In the genomic region with DNA sequence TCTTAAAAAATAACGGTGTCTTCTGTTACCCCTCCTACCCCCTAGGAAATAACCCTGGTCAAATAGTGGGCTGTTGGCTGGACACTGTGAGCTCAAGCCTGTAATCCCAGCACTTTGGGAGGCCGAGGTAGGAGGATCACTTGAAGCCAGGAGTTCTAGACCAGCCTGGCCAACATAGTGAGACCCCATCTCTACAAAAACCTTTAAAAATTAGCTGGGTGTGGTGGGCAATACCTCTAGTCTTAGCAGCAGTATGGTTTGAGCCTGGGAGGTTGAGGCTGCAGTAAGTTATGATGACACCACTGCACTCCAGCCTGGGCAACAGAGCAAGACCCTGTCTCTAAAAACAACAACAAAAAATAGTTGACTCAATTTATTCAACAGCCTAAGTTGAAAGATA, we compare ENCODE assay signal across 23 cellular contexts.
DNase-seq lines count a peak whose midpoint lies in the region; ATAC-seq and TF ChIP-seq lines count a peak whose summit lies in the region.
"Had no signal": no experiment of that assay in that cellular context is flagged by ENCODE, and none has a peak within 500 bp of the region (broad histone marks: within the 10 kb centered on the region; RNA-seq: fewer than 3 reads in every experiment).

No MANE protein-coding gene starts in this region.

- H2BK20ac ChIP-seq in H9 (ENCODE audit: low read depth, low read length, poor library complexity, severe bottlenecking): no peak overlapping the region

- no peak overlapping the region for H2BK5ac ChIP-seq in H9 (ENCODE audit: insufficient read length, low read length)

- WGBS in H9 (ENCODE audit: extremely low coverage, insufficient read length, low lambda C conversion rate): no CpG with 5 or more reads among the region's 2 CpGs

- no peak overlapping the region for H3K9ac ChIP-seq in H9 (ENCODE audit: extremely low read depth, insufficient read length, low read length)
- H3K9ac ChIP-seq: BLaER1 had no signal

- peaks cover 4 to 63% (median 53%) of the 10 kb centered on the region in 3 experiments; a peak in 6 of 7 replicates for H3K36me3 Mint-ChIP-seq in H9 (ENCODE audit: insufficient read depth in 1 of 3, low read depth in 3 of 3)
- H3K36me3 Mint-ChIP-seq: CD14-positive monocyte; CD4-positive, alpha-beta memory T cell; CD4-positive, CD25-positive, alpha-beta regulatory T cell had no signal

- H4K8ac ChIP-seq in H9 (replicated peaks; ENCODE audit: insufficient read length, low read depth, low read length): no peak overlapping the region

- H4K20me1 ChIP-seq in H9 (ENCODE audit: control insufficient read depth, insufficient read depth, insufficient read length): no peaks in the 10 kb centered on the region
- H4K20me1 ChIP-seq: BLaER1 had no signal

- no peak overlapping the region for H3K56ac ChIP-seq in H9 (ENCODE audit: insufficient read length, low read depth, low read length)

- H2BK12ac ChIP-seq in H9 (ENCODE audit: insufficient read length, low read depth, low read length): no peak overlapping the region

- no peaks in the 10 kb centered on the region for H3K79me1 ChIP-seq in H9 (ENCODE audit: insufficient read depth, low read depth, low read length, poor library complexity, severe bottlenecking)

- no peaks in the 10 kb centered on the region; a peak in 1 of 5 replicates for H3K9me3 Mint-ChIP-seq in H9
- H3K9me3 Mint-ChIP-seq: CD8-positive, alpha-beta memory T cell had no signal

- DNase-seq in coronary artery (ENCODE audit: low spot score) (peak; percentile 38), H9 (no peak), NCI-H774 (lab: John Stamatoyannopoulos, UW) (no peak)
- DNase-seq: 8988T; ACHN; BE2C; C1 segment of cervical spinal cord; CD4-positive, alpha-beta memory T cell; CD4-positive, CD25-positive, alpha-beta regulatory T cell; CD8-positive, alpha-beta memory T cell; COR-L47; DMS 273 treated with DMSO at 0.1 percent for 48 hours; DMS153; DMS53; DMS79; DND-41; EL; GDM1 had no signal

- no peak overlapping the region for H3T11ph ChIP-seq in H9 (ENCODE audit: low read length)

- no peak overlapping the region for H3K4me3 Mint-ChIP-seq in H9
- H3K4me3 Mint-ChIP-seq: CD14-positive monocyte; CD4-positive, alpha-beta memory T cell; CD4-positive, CD25-positive, alpha-beta regulatory T cell; CD8-positive, alpha-beta memory T cell had no signal

- no peak overlapping the region for H3K4me3 ChIP-seq in HEK293 (ENCODE audit: low read depth, low read length)
- H3K4me3 ChIP-seq in coronary artery: no peak overlapping the region
- H3K4me3 ChIP-seq: BLaER1, GM12878 had no signal

- no peaks in the 10 kb centered on the region for H3K9me3 ChIP-seq in HEK293 (ENCODE audit: control insufficient read depth, insufficient read depth, low read depth, low read length)
- H3K9me3 ChIP-seq in H9 (ENCODE audit: control insufficient read depth, low read depth, low read length): no peaks in the 10 kb centered on the region
- H3K9me3 ChIP-seq: BE2C, BLaER1 had no signal

- no peak overlapping the region for H4K91ac ChIP-seq in H9 (ENCODE audit: insufficient read length, low read depth, low read length)

- H3K27ac ChIP-seq in HEK293 (ENCODE audit: extremely low read depth, low read depth, low read length) (no peak overlapping the region), coronary artery (no peak overlapping the region), H9 (ENCODE audit: insufficient read length, low read depth, low read length) (no peak overlapping the region)
- H3K27ac ChIP-seq: BLaER1 had no signal

- no peak overlapping the region for H3K18ac ChIP-seq in H9 (ENCODE audit: insufficient read length, low read depth, low read length)

- no peak overlapping the region for H2AFZ ChIP-seq in H9 (ENCODE audit: low read length)

- TF ChIP-seq CTCF in HEK293 (tag by site-specific recombination; IDR thresholded peaks at IDR 0.05) (no peak), coronary artery (IDR thresholded peaks at IDR 0.05) (no peak), H9 (conservative IDR thresholded peaks at IDR 0.05) (no peak)

- POLR2A ChIA-PET in HEK293 (lab: Yijun Ruan, JAX): no interaction called here

- no peaks in the 10 kb centered on the region for H3K23me2 ChIP-seq in H9 (ENCODE audit: insufficient read length, low read depth, low read length, poor library complexity, severe bottlenecking)

- H4K5ac ChIP-seq in H9 (ENCODE audit: insufficient read length, low read depth, low read length): no peak overlapping the region

- H3K23ac ChIP-seq in H9 (ENCODE audit: insufficient read length, low read depth, low read length): no peak overlapping the region

- no peak for ATAC-seq in HG03354 (IDR thresholded peaks at IDR 0.05; ENCODE audit: poor library complexity, severe bottlenecking, unreplicated experiment)
- ATAC-seq: GM12878 had no signal

- H3K27me3 Mint-ChIP-seq in H9 (ENCODE audit: low read depth): no peaks in the 10 kb centered on the region

- peaks cover 29 to 33% of the 10 kb centered on the region in 2 experiments for H3K4me1 Mint-ChIP-seq in H9
- H3K4me1 Mint-ChIP-seq: CD4-positive, CD25-positive, alpha-beta regulatory T cell had no signal

- H2AK5ac ChIP-seq in H9 (ENCODE audit: insufficient read length, low read length): no peak overlapping the region

- no peaks in the 10 kb centered on the region for H3K4me1 ChIP-seq in HEK293 (ENCODE audit: control insufficient read depth, insufficient read depth, low read length)
- H3K4me1 ChIP-seq in H9 (ENCODE audit: insufficient read depth, low read length): no peaks in the 10 kb centered on the region; the same call in 1 of the 2 replicates
- H3K4me1 ChIP-seq: BE2C had no signal

- no peak overlapping the region for H3K4ac ChIP-seq in H9 (ENCODE audit: low read depth, low read length)

- H3K14ac ChIP-seq in H9 (ENCODE audit: insufficient read depth, low read length): no peak overlapping the region

- H3K36me3 ChIP-seq in HEK293 (ENCODE audit: control insufficient read depth in 2 of 2, insufficient read depth in 1 of 2, low read length in 2 of 2): no peaks in the 10 kb centered on the region
- H3K36me3 ChIP-seq: BE2C, BLaER1 had no signal

- no peak overlapping the region for H3K4me2 ChIP-seq in H9 (ENCODE audit: insufficient read depth, insufficient read length, low read length)
- H3K4me2 ChIP-seq: BLaER1 had no signal

- CTCF ChIA-PET in HEK293 (lab: Yijun Ruan, JAX): no interaction called here

- H3K27me3 ChIP-seq in H9 (ENCODE audit: insufficient read depth, low read length): no peaks in the 10 kb centered on the region
- H3K27me3 ChIP-seq: BE2C, BLaER1 had no signal

- H3K79me2 ChIP-seq in H9 (ENCODE audit: insufficient read depth, low read length): no peaks in the 10 kb centered on the region

- no peak overlapping the region for H3K27ac Mint-ChIP-seq in H9
- H3K27ac Mint-ChIP-seq: CD4-positive, alpha-beta memory T cell; CD4-positive, CD25-positive, alpha-beta regulatory T cell; CD8-positive, alpha-beta memory T cell had no signal

- H2BK15ac ChIP-seq in H9 (ENCODE audit: low read depth, low read length): no peak overlapping the region

- H2BK120ac ChIP-seq in H9 (ENCODE audit: low read depth, low read length, poor library complexity, severe bottlenecking): no peak overlapping the region

TF ChIP-seq in HEK293, 187 proteins besides CTCF, POLR2A, EP300 and RAD21:
- TF ChIP-seq, protein P1, sequence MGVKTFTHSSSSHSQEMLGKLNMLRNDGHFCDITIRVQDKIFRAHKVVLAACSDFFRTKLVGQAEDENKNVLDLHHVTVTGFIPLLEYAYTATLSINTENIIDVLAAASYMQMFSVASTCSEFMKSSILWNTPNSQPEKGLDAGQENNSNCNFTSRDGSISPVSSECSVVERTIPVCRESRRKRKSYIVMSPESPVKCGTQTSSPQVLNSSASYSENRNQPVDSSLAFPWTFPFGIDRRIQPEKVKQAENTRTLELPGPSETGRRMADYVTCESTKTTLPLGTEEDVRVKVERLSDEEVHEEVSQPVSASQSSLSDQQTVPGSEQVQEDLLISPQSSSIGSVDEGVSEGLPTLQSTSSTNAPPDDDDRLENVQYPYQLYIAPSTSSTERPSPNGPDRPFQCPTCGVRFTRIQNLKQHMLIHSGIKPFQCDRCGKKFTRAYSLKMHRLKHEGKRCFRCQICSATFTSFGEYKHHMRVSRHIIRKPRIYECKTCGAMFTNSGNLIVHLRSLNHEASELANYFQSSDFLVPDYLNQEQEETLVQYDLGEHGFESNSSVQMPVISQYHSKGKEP (tag by site-specific recombination; IDR thresholded peaks at IDR 0.05): no peak
- TF ChIP-seq ZNF121 (tag by site-specific recombination; IDR thresholded peaks at IDR 0.05): peak; percentile 92
